ENCODE assay signal across 8 cellular contexts in genomic region chr21:38806942-38807284, GRCh38. TPM values are rescaled to one million over a fixed set of nuclear protein-coding genes. Genes with fewer than 3 reads are reported as not detected.
DNase-seq lines count a peak whose midpoint lies in the region; ATAC-seq and TF ChIP-seq lines count a peak whose summit lies in the region.

No MANE protein-coding gene starts in this region.

- intact Hi-C loops in mammary epithelial cell (cut with micrococcal nuclease) = loop anchor here (1.0 to 10.0 kb wide), 7 partner anchors 34 to 302 kb away; no protein-coding TSS in a partner anchor

- H3K27ac Mint-ChIP-seq in mesothelial cell of epicardium = peak overlapping the region; percentile 53

- H3K36me3 Mint-ChIP-seq in mesothelial cell of epicardium = peaks cover 14% of the 10 kb centered on the region

- H2AFZ ChIP-seq in mammary epithelial cell (ENCODE audit: low read depth, low read length) = no peak overlapping the region

- H3K9ac ChIP-seq in mammary epithelial cell (ENCODE audit: insufficient read depth, low read length) = peak overlapping the region; percentile 99

- 0% methylated on average over 9 of the region's 9 CpGs for WGBS in mammary epithelial cell (ENCODE audit: low coverage, missing lambda C conversion rate)

- H3K4me1 Mint-ChIP-seq in mesothelial cell of epicardium = peaks cover 49% of the 10 kb centered on the region

- H3K27ac ChIP-seq in mammary epithelial cell (ENCODE audit: insufficient read depth, low read depth, low read length) = peak overlapping the region; percentile 90

- DNase-seq in NCI-H345 treated with DMSO at 0.1 percent for 48 hours (lab: John Stamatoyannopoulos, UW; ENCODE audit: unreplicated experiment) (peak; percentile 26), mammary epithelial cell (no peak), mesothelial cell of epicardium (ENCODE audit: low spot score in 2 of 2, unreplicated experiment in 2 of 2) (no peak), G401 (ENCODE audit: low spot score) (no peak), GF-D8 (lab: John Stamatoyannopoulos, UW) (no peak)

- no peaks in the 10 kb centered on the region for H3K9me3 ChIP-seq in mammary epithelial cell (replicated peaks; ENCODE audit: insufficient read depth, low read length)

- peaks cover 53% of the 10 kb centered on the region for H3K79me2 ChIP-seq in mammary epithelial cell (ENCODE audit: insufficient read depth, low read length)

- H3K9me3 Mint-ChIP-seq in mesothelial cell of epicardium = no peaks in the 10 kb centered on the region

- TF ChIP-seq CTCF in mammary epithelial cell (conservative IDR thresholded peaks at IDR 0.05 in 1 of 2, IDR thresholded peaks at IDR 0.05 in 1 of 2; ENCODE audit: extremely low read depth in 1 of 2, insufficient read depth in 1 of 2, low read depth in 1 of 2, low read length in 2 of 2) (no peak), mesothelial cell of epicardium (IDR thresholded peaks at IDR 0.05; ENCODE audit: unreplicated experiment) (no peak)

- no peaks in the 10 kb centered on the region for H3K27me3 ChIP-seq in mammary epithelial cell (ENCODE audit: insufficient read depth, low read length)

- H3K4me1 ChIP-seq in mammary epithelial cell (ENCODE audit: insufficient read depth, low read length) = peaks cover 43% of the 10 kb centered on the region

- H3K36me3 ChIP-seq in mammary epithelial cell (ENCODE audit: insufficient read depth, low read length) = peaks cover 6% of the 10 kb centered on the region

- no peaks in the 10 kb centered on the region for H4K20me1 ChIP-seq in mammary epithelial cell (ENCODE audit: insufficient read depth, low read length)

- CTCF ChIA-PET in mammary epithelial cell (lab: Charles Lee; ENCODE audit: low non-redundant PET) = interaction anchor here (0.6 to 1.7 kb wide), 2 partner anchors 8 to 212 kb away, joined by 3 read pairs; no protein-coding TSS in a partner anchor

- ATAC-seq in GM21737 (IDR thresholded peaks at IDR 0.05; ENCODE audit: unreplicated experiment) (no peak), GM21528 (IDR thresholded peaks at IDR 0.05; ENCODE audit: low FRiP score, unreplicated experiment) (no peak)

- H3K27me3 Mint-ChIP-seq in mesothelial cell of epicardium (ENCODE audit: low read depth) = no peaks in the 10 kb centered on the region

- peak overlapping the region; percentile 79 for H3K4me3 ChIP-seq in GM08714 (ENCODE audit: low read length)
- H3K4me3 ChIP-seq in mammary epithelial cell (replicated peaks in 1 of 3; ENCODE audit: insufficient read depth in 1 of 3, low read depth in 2 of 3, low read length in 3 of 3) = peak overlapping the region; percentile 88 to 93 (median 89)

- H3K4me2 ChIP-seq in mammary epithelial cell (ENCODE audit: insufficient read depth, low read depth, low read length) = peak overlapping the region; percentile 99

- peak overlapping the region; percentile 87 for H3K4me3 Mint-ChIP-seq in mesothelial cell of epicardium

- BruUV-seq in mammary epithelial cell (replicated peaks; lab: Mats Ljungman, UMichigan) = TSS peak; percentile 31

- in situ Hi-C loops in mammary epithelial cell (cut with MboI; ENCODE audit: low sequenced_read_pairs in 2 of 2) = loop anchor here in 1 of 2 donors (5.0 to 10.0 kb wide), 2 partner anchors 70 to 328 kb away; no protein-coding TSS in a partner anchor
- in situ Hi-C loops in G401 (cut with HindIII; ENCODE audit: low sequenced_read_pairs) = no loop called here

- dilution Hi-C loops in mammary epithelial cell (cut with HindIII; ENCODE audit: low sequenced_read_pairs) = loop anchor here (10.0 kb wide), 1 partner anchor 328 kb away; no protein-coding TSS in a partner anchor

RNA-seq across cellular contexts. Expression of gene ETS2, which starts 1.2 kb away (rescaled TPM):
- 10 to 100 TPM; 60.3 to 62.3 TPM for total RNA-seq in mammary epithelial cell
- 21.9 TPM for polyA plus RNA-seq in mammary epithelial cell
- 27.6 TPM for polyA minus RNA-seq in mammary epithelial cell
- total RNA-seq in mesothelial cell of epicardium = 29.6 to 32.5 TPM (median 30.5 TPM) in 3 replicates
- total RNA-seq in G401 (2014; rRNA removed; shearing (Covaris generic)) = 0.86 and 1.8 TPM in 2 replicates

Comparison
In these comparisons a context has a peak if more than half of its experiments do, and no peak if none do; other contexts are left out.
1. RNA of gene ETS2, which starts 1.2 kb away (total RNA-seq): 60.3 to 62.3 TPM in mammary epithelial cell and 29.6 to 32.5 TPM in mesothelial cell of epicardium; 0.86 to 1.8 TPM in G401; every median in the first group is over 10 times any median in the second.